In the genomic region with DNA sequence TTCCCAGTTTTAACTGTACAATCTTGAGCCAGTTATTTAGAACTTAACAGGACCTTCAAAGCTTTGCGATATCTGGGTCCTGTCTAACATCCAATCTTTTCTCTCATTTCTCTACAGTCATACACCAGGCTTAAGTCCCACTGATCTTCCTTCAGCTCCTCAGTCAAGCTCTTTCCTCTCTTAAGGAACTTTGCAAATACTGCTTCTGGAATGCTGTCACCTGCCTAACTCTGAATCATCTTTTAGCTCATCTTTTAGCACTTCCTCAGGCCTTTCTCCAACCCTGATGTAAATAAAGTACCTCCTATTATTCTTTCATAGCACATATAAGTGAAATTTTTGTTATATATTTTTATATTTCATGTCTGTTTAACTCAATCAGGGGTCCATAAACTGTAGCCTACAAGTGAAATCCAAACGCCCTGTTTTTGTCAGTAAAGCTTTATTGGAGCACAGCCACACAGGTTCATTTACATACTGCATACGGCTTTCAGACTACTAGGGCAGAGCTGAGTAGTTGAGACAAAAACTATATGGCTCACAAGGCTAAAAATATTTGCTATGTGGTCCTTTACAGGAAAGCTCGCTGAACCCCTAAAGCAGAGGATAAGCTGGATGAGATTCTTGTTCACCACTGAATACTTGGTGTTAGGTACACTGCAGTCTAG, we compare ENCODE assay signal across 1 cellular context.
TF ChIP-seq lines count a peak whose summit lies in the region.

No MANE protein-coding gene starts in this region.

TF ChIP-seq in GM23338, 12 proteins besides CTCF, POLR2A, EP300 and RAD21 (continued from another document):
- TF ChIP-seq ZNF462 (CRISPR knock-in tag; IDR thresholded peaks at IDR 0.05) (no peak), STAT1 (IDR thresholded peaks at IDR 0.05; ENCODE audit: unreplicated experiment) (no peak), EZH2 (IDR thresholded peaks at IDR 0.05; ENCODE audit: low read depth, unreplicated experiment) (no peak), ZNF114 (CRISPR knock-in tag; IDR thresholded peaks at IDR 0.05) (no peak), NANOG (IDR thresholded peaks at IDR 0.05; ENCODE audit: borderline replicate concordance) (no peak), ZNF331 (CRISPR knock-in tag; IDR thresholded peaks at IDR 0.05; ENCODE audit: low read depth) (no peak)
